ENCODE assay signal across 8 cellular contexts in genomic region chr15:59492389-59493377, GRCh38. TPM values are rescaled to one million over a fixed set of nuclear protein-coding genes. Genes with fewer than 3 reads are reported as not detected.
DNase-seq lines count a peak whose midpoint lies in the region; ATAC-seq and TF ChIP-seq lines count a peak whose summit lies in the region.

No MANE protein-coding gene starts in this region.

- peaks cover 5% of the 10 kb centered on the region for H3K36me3 Mint-ChIP-seq in Calu3 (ENCODE audit: insufficient read depth, unreplicated experiment)
- no peaks in the 10 kb centered on the region for H3K36me3 Mint-ChIP-seq in activated T-cell treated with anti-CD3 and anti-CD28 coated beads, Interleukin-2, amount 50 U/mL, for 4 hours (ENCODE audit: insufficient read depth)
- H3K36me3 Mint-ChIP-seq in neural crest cell (ENCODE audit: low read depth): peaks cover 2% of the 10 kb centered on the region

- intact Hi-C loops in Calu3 (cut with micrococcal nuclease; ENCODE audit: unreplicated experiment): loop anchor here (1.0 to 5.0 kb wide), 4 partner anchors 80 to 315 kb away; no protein-coding TSS in a partner anchor
- intact Hi-C loops in PC-9 (cut with micrococcal nuclease; ENCODE audit: unreplicated experiment): loop anchor here (1.0 to 5.0 kb wide), 5 partner anchors 120 to 1280 kb away; partner anchors contain the start of gene MYO1E
- intact Hi-C loops in stomach (cut with DNase I; ENCODE audit: low total_unique reads): loop anchor here (10.0 kb wide), 2 partner anchors 248 to 518 kb away; no protein-coding TSS in a partner anchor

- no peak overlapping the region for H2AFZ ChIP-seq in PC-9

- H3K9me3 Mint-ChIP-seq in Calu3 (ENCODE audit: low read depth, unreplicated experiment) (no peaks in the 10 kb centered on the region), neural crest cell (peaks cover 6% of the 10 kb centered on the region)
- peaks cover 4% of the 10 kb centered on the region for H3K9me3 Mint-ChIP-seq in activated T-cell treated with anti-CD3 and anti-CD28 coated beads, Interleukin-2, amount 50 U/mL, for 4 hours

- H4K20me1 ChIP-seq in PC-9 (ENCODE audit: insufficient read depth): no peaks in the 10 kb centered on the region

- POLR2A ChIA-PET in PC-9 (lab: Charles Lee; ENCODE audit: unreplicated experiment): interaction anchor here (0.6 kb wide), 1 partner anchor 143 kb away, joined by 3 read pairs; no protein-coding TSS in a partner anchor

- CTCF ChIA-PET in Calu3 (lab: Charles Lee): interaction anchor here (0.6 to 2.1 kb wide), 8 partner anchors 36 to 322 kb away, joined by 3 to 8 read pairs (median 4); no protein-coding TSS in a partner anchor
- CTCF ChIA-PET in PC-9 (lab: Charles Lee): no interaction called here

- no peak overlapping the region for H3K27ac ChIP-seq in HUES48 (ENCODE audit: low read depth, low read length)
- H3K27ac ChIP-seq in PC-9: no peak overlapping the region
- H3K27ac ChIP-seq in stomach: no peak overlapping the region

- TF ChIP-seq CTCF in Calu3 (IDR thresholded peaks at IDR 0.05; ENCODE audit: unreplicated experiment) (peak; percentile 79), PC-9 (conservative IDR thresholded peaks at IDR 0.05) (peak; percentile 84), fibroblast of pulmonary artery (IDR thresholded peaks at IDR 0.05; ENCODE audit: low read length, missing control alignments) (peak; percentile 83), neural crest cell (conservative IDR thresholded peaks at IDR 0.05) (peak; percentile 95), stomach (IDR thresholded peaks at IDR 0.05) (peak in 5 of 7 experiments; percentile 62 to 89 (median 74))

- WGBS in stomach, 5 donors: 17 to 29% (median 21%) methylated on average over 9 to 11 of the region's 11 CpGs

- H3K9ac ChIP-seq in HUES48 (ENCODE audit: low read depth, low read length): no peak overlapping the region

- H3K4me3 Mint-ChIP-seq in Calu3 (ENCODE audit: low read depth, unreplicated experiment) (no peak overlapping the region), neural crest cell (no peak overlapping the region)
- no peak overlapping the region for H3K4me3 Mint-ChIP-seq in activated T-cell treated with anti-CD3 and anti-CD28 coated beads, Interleukin-2, amount 50 U/mL, for 4 hours

- no TSS peak for BruUV-seq in Calu3 (replicated peaks; lab: Mats Ljungman, UMichigan)
- BruUV-seq in PC-9 (replicated peaks; lab: Mats Ljungman, UMichigan): no TSS peak

- peaks cover 7% of the 10 kb centered on the region for H3K4me1 ChIP-seq in HUES48 (ENCODE audit: control insufficient read depth, insufficient read depth, low read length)
- 0 out of 2 replicates have a peak, but pooled peaks cover 4% of the 10 kb centered on the region for H3K4me1 ChIP-seq in PC-9 (replicated peaks; ENCODE audit: insufficient read depth)
- H3K4me1 ChIP-seq in stomach: peaks cover 0 to 7% (median 3%) of the 10 kb centered on the region in 4 donors

- no peaks in the 10 kb centered on the region for H3K9me3 ChIP-seq in HUES48 (ENCODE audit: control insufficient read depth, insufficient read depth, low read length)
- H3K9me3 ChIP-seq in PC-9 (ENCODE audit: insufficient read depth, low read depth): no peaks in the 10 kb centered on the region
- no peaks in the 10 kb centered on the region for H3K9me3 ChIP-seq in stomach

- ATAC-seq in activated T-cell treated with anti-CD3 and anti-CD28 coated beads, Interleukin-2, amount 50 U/mL, for 4 hours: peak; percentile 70 to 78
- no peak for ATAC-seq in GM21390 (IDR thresholded peaks at IDR 0.05; ENCODE audit: unreplicated experiment)

- H3K27me3 Mint-ChIP-seq in Calu3 (ENCODE audit: unreplicated experiment) (no peaks in the 10 kb centered on the region), neural crest cell (ENCODE audit: low read depth) (peaks cover 2% of the 10 kb centered on the region)
- H3K27me3 Mint-ChIP-seq in activated T-cell treated with anti-CD3 and anti-CD28 coated beads, Interleukin-2, amount 50 U/mL, for 4 hours (ENCODE audit: low read depth): peaks cover 2% of the 10 kb centered on the region

- no peaks in the 10 kb centered on the region for H3K36me3 ChIP-seq in HUES48 (ENCODE audit: control insufficient read depth, insufficient read depth, low read length)
- no peaks in the 10 kb centered on the region for H3K36me3 ChIP-seq in PC-9 (ENCODE audit: low read depth)
- H3K36me3 ChIP-seq in stomach: no peaks in the 10 kb centered on the region

- H3K4me3 ChIP-seq in HUES48 (ENCODE audit: low read depth, low read length) (0 out of 2 replicates have a peak overlapping the region, but pooled peaks have one; percentile 19), PC-9 (no peak overlapping the region), fibroblast of pulmonary artery (replicated peaks; ENCODE audit: low read depth, low read length) (no peak overlapping the region), stomach (no peak overlapping the region)

- peak; percentile 70 for DNase-seq in Calu3
- DNase-seq in PC-9: peak in 1 of 2 experiments; percentile 54
- peak; percentile 37 for DNase-seq in activated T-cell treated with anti-CD3 and anti-CD28 coated beads, Interleukin-2, amount 50 U/mL, for 4 hours
- peak; percentile 82 for DNase-seq in fibroblast of pulmonary artery (ENCODE audit: low read depth)
- peak; percentile 50 for DNase-seq in neural crest cell (ENCODE audit: low read depth, low spot score)
- peak; percentile 66 for DNase-seq in stomach

- H3K4me1 Mint-ChIP-seq in Calu3 (ENCODE audit: low read depth, unreplicated experiment) (peaks cover 11% of the 10 kb centered on the region), neural crest cell (peaks cover 5% of the 10 kb centered on the region)
- H3K4me1 Mint-ChIP-seq in activated T-cell treated with anti-CD3 and anti-CD28 coated beads, Interleukin-2, amount 50 U/mL, for 4 hours (ENCODE audit: low read depth): peaks cover 2% of the 10 kb centered on the region

- TF ChIP-seq POLR2A in stomach (IDR thresholded peaks at IDR 0.05): no peak

- H3F3A ChIP-seq in PC-9 (ENCODE audit: insufficient read depth, low read depth): no peaks in the 10 kb centered on the region

- no peak for TF ChIP-seq EP300 in stomach (IDR thresholded peaks at IDR 0.05)

- no peaks in the 10 kb centered on the region for H3K9me2 ChIP-seq in PC-9 (ENCODE audit: insufficient read depth)

- no peaks in the 10 kb centered on the region for H3K79me2 ChIP-seq in PC-9 (ENCODE audit: low read depth)

- H3K27me3 ChIP-seq in HUES48 (ENCODE audit: control insufficient read depth, insufficient read depth, low read length) (no peaks in the 10 kb centered on the region), PC-9 (ENCODE audit: insufficient read depth, low read depth) (no peaks in the 10 kb centered on the region), stomach (no peaks in the 10 kb centered on the region)

- H3K4me2 ChIP-seq in PC-9: peak overlapping the region; percentile 20; the same call in 1 of the 2 replicates

- H3K27ac Mint-ChIP-seq in Calu3 (ENCODE audit: unreplicated experiment): no peak overlapping the region
- no peak overlapping the region for H3K27ac Mint-ChIP-seq in neural crest cell (ENCODE audit: unreplicated experiment)

RNA-seq across cellular contexts. Expression of gene FAM81A, which starts 54.7 kb away (rescaled TPM):
- total RNA-seq in Calu3 (2022) (16.0 TPM in 2 replicates), PC-9 (2021) (7.0 TPM in 2 replicates), neural crest cell (3.8 and 4.2 TPM in 2 replicates), stomach (1 to 10 TPM in 2 of 5 donors, under 1 TPM in 1, not detected in 2; 0.14 to 5.4 (median 2.2) TPM)
- under 1 TPM; 0.08 to 0.81 (median 0.40) TPM for total RNA-seq in activated T-cell treated with anti-CD3 and anti-CD28 coated beads, Interleukin-2, amount 50 U/mL, for 4 hours
- under 1 TPM; 0.31 to 0.93 (median 0.75) TPM for polyA plus RNA-seq in stomach
